ENCODE assay signal across 1 cellular context in the genomic region with DNA sequence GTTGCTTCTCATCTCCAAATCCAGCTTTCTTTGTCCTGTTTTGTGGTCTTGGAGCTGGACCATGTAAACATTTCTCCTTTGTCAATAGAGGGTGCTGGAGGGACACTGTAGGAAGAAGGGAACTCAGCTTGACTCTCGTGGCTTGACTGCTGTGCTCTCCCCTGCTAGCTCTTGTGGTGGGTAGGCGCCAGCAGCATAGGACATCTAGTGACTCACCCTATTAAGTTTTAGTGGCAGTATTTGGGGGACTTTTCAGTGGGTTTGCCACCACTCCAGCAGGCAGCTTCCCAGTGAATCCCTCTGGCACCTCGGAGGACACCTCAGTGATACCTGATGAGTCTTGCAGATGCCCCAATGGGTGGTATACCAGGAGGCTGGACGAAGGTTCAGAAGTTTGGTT.
TF ChIP-seq lines count a peak whose summit lies in the region.

No MANE protein-coding gene starts in this region.

TF ChIP-seq in H1, 55 proteins besides CTCF, POLR2A, EP300 and RAD21 (continued from another document):
- TF ChIP-seq EZH2 (IDR thresholded peaks at IDR 0.05; ENCODE audit: low read depth, low read length, severe bottlenecking), result no peak
- TF ChIP-seq, protein P1, sequence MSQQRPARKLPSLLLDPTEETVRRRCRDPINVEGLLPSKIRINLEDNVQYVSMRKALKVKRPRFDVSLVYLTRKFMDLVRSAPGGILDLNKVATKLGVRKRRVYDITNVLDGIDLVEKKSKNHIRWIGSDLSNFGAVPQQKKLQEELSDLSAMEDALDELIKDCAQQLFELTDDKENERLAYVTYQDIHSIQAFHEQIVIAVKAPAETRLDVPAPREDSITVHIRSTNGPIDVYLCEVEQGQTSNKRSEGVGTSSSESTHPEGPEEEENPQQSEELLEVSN (IDR thresholded peaks at IDR 0.05), result no peak
- TF ChIP-seq MAFK (IDR thresholded peaks at IDR 0.05; ENCODE audit: low read depth, low read length), result no peak
